42 cellular contexts compared by ENCODE assay signal in genomic region chr5:135081240-135081639, GRCh38. TPM values are rescaled to one million over a fixed set of nuclear protein-coding genes. Genes with fewer than 3 reads are reported as not detected.
"Had no signal": no experiment of that assay in that cellular context is flagged by ENCODE, and none has a peak within 500 bp of the region (broad histone marks: within the 10 kb centered on the region; RNA-seq: fewer than 3 reads in every experiment).

No MANE protein-coding gene starts in this region.

- H3K27ac ChIP-seq: adrenal gland, ascending aorta, body of pancreas, brain microvascular endothelial cell, breast epithelium, cardiac muscle cell had no signal

- DNase-seq: activated effector memory CD4-positive, alpha-beta T cell treated with anti-CD3 and anti-CD28 coated beads, Interleukin-2, amount 50 U/mL, for 16 hours; activated effector memory CD4-positive, alpha-beta T cell treated with Interleukin-2 at 50 U/mL for 16 hours; activated gamma-delta T cell; activated gamma-delta T cell treated with Interleukin-2 at 50 U/mL for 16 hours; activated naive CD4-positive, alpha-beta T cell; activated naive CD4-positive, alpha-beta T cell treated with anti-CD3 and anti-CD28 coated beads for 36 hours; activated naive CD4-positive, alpha-beta T cell treated with anti-CD3 and anti-CD28 coated beads, Interleukin-2, amount 10 ng/mL, durations not matched to agents 7 days and 5 days; activated naive CD4-positive, alpha-beta T cell treated with anti-CD3 and anti-CD28 coated beads, Interleukin-2, amount 50 U/mL, for 16 hours; activated naive CD4-positive, alpha-beta T cell treated with Interleukin-2 at 50 U/mL for 16 hours; activated naive CD8-positive, alpha-beta T cell treated with anti-CD3 and anti-CD28 coated beads for 36 hours; activated naive CD8-positive, alpha-beta T cell treated with anti-CD3 and anti-CD28 coated beads, Interleukin-2, amount 10 ng/mL, durations not matched to agents 7 days and 5 days; activated naive CD8-positive, alpha-beta T cell treated with anti-CD3 and anti-CD28 coated beads, Interleukin-2, amount 50 U/mL, for 24 hours; activated T-cell treated with anti-CD3 and anti-CD28 coated beads, Interleukin-2, amount 50 U/mL, for 1 hour; activated T-cell treated with anti-CD3 and anti-CD28 coated beads, Interleukin-2, amount 50 U/mL, for 24 hours; activated T-cell treated with anti-CD3 and anti-CD28 coated beads, Interleukin-2, amount 50 U/mL, for 4 hours; activated T-cell treated with anti-CD3 and anti-CD28 coated beads, Interleukin-2, amount 50 U/mL, for 48 hours; activated T-cell treated with anti-CD3 and anti-CD28 coated beads, Interleukin-2, amount 50 U/mL, for 72 hours; adrenal gland; amniotic stem cell; amygdala; anterior cingulate cortex; aorta; body of pancreas; brain microvascular endothelial cell; caudate nucleus; central memory CD4-positive, alpha-beta T cell; cerebellar nuclear complex had no signal

- FAIRE-seq: astrocyte, bronchial epithelial cell had no signal

- H3K36me3 ChIP-seq: adrenal gland, ascending aorta, brain microvascular endothelial cell, breast epithelium, cardiac muscle cell had no signal

- H3K9me3 ChIP-seq: adrenal gland, body of pancreas had no signal

- H3K4me1 ChIP-seq: adrenal gland, ascending aorta, body of pancreas, breast epithelium had no signal

- H3K27ac Mint-ChIP-seq: activated naive CD4-positive, alpha-beta T cell treated with anti-CD3 and anti-CD28 coated beads for 36 hours; activated naive CD4-positive, alpha-beta T cell treated with anti-CD3 and anti-CD28 coated beads, Interleukin-2, amount 10 ng/mL, durations not matched to agents 7 days and 5 days; activated naive CD4-positive, alpha-beta T cell treated with anti-CD3 and anti-CD28 coated beads, Interleukin-2, amount 50 U/mL, for 24 hours; activated naive CD4-positive, alpha-beta T cell treated with anti-CD3 and anti-CD28 coated beads, Interleukin-2, amount 50 U/mL, for 72 hours; activated naive CD8-positive, alpha-beta T cell; activated naive CD8-positive, alpha-beta T cell treated with anti-CD3 and anti-CD28 coated beads for 36 hours; activated naive CD8-positive, alpha-beta T cell treated with anti-CD3 and anti-CD28 coated beads, Interleukin-2, amount 10 ng/mL, durations not matched to agents 7 days and 5 days; activated naive CD8-positive, alpha-beta T cell treated with anti-CD3 and anti-CD28 coated beads, Interleukin-2, amount 50 U/mL, for 24 hours; activated T-cell treated with anti-CD3 and anti-CD28 coated beads, Interleukin-2, amount 50 U/mL, for 24 hours; activated T-cell treated with anti-CD3 and anti-CD28 coated beads, Interleukin-2, amount 50 U/mL, for 72 hours; activated T-helper 1 cell treated with anti-CD3 and anti-CD28 coated beads, Interleukin-12 subunit alpha, Interleukin-12 subunit beta, Interleukin-2, Interleukin-4 antibody, amounts not matched to agents 30 ng/mL and 10 ng/mL and 1 ng/mL, durations not matched to agents 14 hours and 24 hours and 36 hours; activated T-helper 17 cell treated with anti-CD3 and anti-CD28 coated beads, Interleukin-2, amount 50 U/mL, for 72 hours; activated T-helper 2 cell treated with anti-CD3 and anti-CD28 coated beads, Interferon-gamma antibody, Interleukin-2, Interleukin-4, amounts not matched to agents 10 μg/mL and 5 μg/mL and 100 μg/mL, durations not matched to agents 14 hours and 24 hours and 36 hours; brain had no signal

- H3K9me3 Mint-ChIP-seq: activated naive CD4-positive, alpha-beta T cell treated with anti-CD3 and anti-CD28 coated beads, Interleukin-2, amount 50 U/mL, for 24 hours had no signal

- H3K36me3 Mint-ChIP-seq: activated naive CD4-positive, alpha-beta T cell treated with anti-CD3 and anti-CD28 coated beads, Interleukin-2, amount 10 ng/mL, durations not matched to agents 7 days and 5 days; activated naive CD4-positive, alpha-beta T cell treated with anti-CD3 and anti-CD28 coated beads, Interleukin-2, amount 50 U/mL, for 24 hours; activated naive CD8-positive, alpha-beta T cell; activated naive CD8-positive, alpha-beta T cell treated with anti-CD3 and anti-CD28 coated beads for 36 hours; activated naive CD8-positive, alpha-beta T cell treated with anti-CD3 and anti-CD28 coated beads, Interleukin-2, amount 10 ng/mL, durations not matched to agents 7 days and 5 days; brain had no signal

- H3K4me1 Mint-ChIP-seq: activated naive CD4-positive, alpha-beta T cell treated with anti-CD3 and anti-CD28 coated beads, Interleukin-2, amount 10 ng/mL, durations not matched to agents 7 days and 5 days; activated naive CD4-positive, alpha-beta T cell treated with anti-CD3 and anti-CD28 coated beads, Interleukin-2, amount 50 U/mL, for 24 hours; activated naive CD8-positive, alpha-beta T cell treated with anti-CD3 and anti-CD28 coated beads for 36 hours; activated naive CD8-positive, alpha-beta T cell treated with anti-CD3 and anti-CD28 coated beads, Interleukin-2, amount 10 ng/mL, durations not matched to agents 7 days and 5 days; activated naive CD8-positive, alpha-beta T cell treated with anti-CD3 and anti-CD28 coated beads, Interleukin-2, amount 50 U/mL, for 24 hours; activated T-helper 17 cell treated with anti-CD3 and anti-CD28 coated beads, Interleukin-2, amount 50 U/mL, for 72 hours; central memory CD8-positive, alpha-beta T cell had no signal

- H3K4me3 Mint-ChIP-seq: activated naive CD4-positive, alpha-beta T cell treated with anti-CD3 and anti-CD28 coated beads for 36 hours; activated naive CD4-positive, alpha-beta T cell treated with anti-CD3 and anti-CD28 coated beads, Interleukin-2, amount 10 ng/mL, durations not matched to agents 7 days and 5 days; activated naive CD4-positive, alpha-beta T cell treated with anti-CD3 and anti-CD28 coated beads, Interleukin-2, amount 50 U/mL, for 24 hours; activated naive CD8-positive, alpha-beta T cell; activated naive CD8-positive, alpha-beta T cell treated with anti-CD3 and anti-CD28 coated beads for 36 hours; activated naive CD8-positive, alpha-beta T cell treated with anti-CD3 and anti-CD28 coated beads, Interleukin-2, amount 10 ng/mL, durations not matched to agents 7 days and 5 days; activated naive CD8-positive, alpha-beta T cell treated with anti-CD3 and anti-CD28 coated beads, Interleukin-2, amount 50 U/mL, for 24 hours; activated T-cell treated with anti-CD3 and anti-CD28 coated beads, Interleukin-2, amount 50 U/mL, for 24 hours; activated T-cell treated with anti-CD3 and anti-CD28 coated beads, Interleukin-2, amount 50 U/mL, for 4 hours; activated T-cell treated with anti-CD3 and anti-CD28 coated beads, Interleukin-2, amount 50 U/mL, for 72 hours; activated T-helper 1 cell treated with anti-CD3 and anti-CD28 coated beads, Interleukin-12 subunit alpha, Interleukin-12 subunit beta, Interleukin-2, Interleukin-4 antibody, amounts not matched to agents 30 ng/mL and 10 ng/mL and 1 ng/mL, durations not matched to agents 14 hours and 24 hours and 36 hours; activated T-helper 17 cell treated with anti-CD3 and anti-CD28 coated beads, Interleukin-2, amount 50 U/mL, for 72 hours; brain; central memory CD8-positive, alpha-beta T cell had no signal

- H3K27me3 ChIP-seq: adrenal gland, ascending aorta, body of pancreas, brain microvascular endothelial cell, breast epithelium had no signal

- H3K27me3 Mint-ChIP-seq: activated naive CD8-positive, alpha-beta T cell had no signal

- H3K4me3 ChIP-seq: adrenal gland, ascending aorta, body of pancreas, breast epithelium, cardiac muscle cell had no signal

- ATAC-seq: activated naive CD4-positive, alpha-beta T cell treated with anti-CD3 and anti-CD28 coated beads, Interleukin-2, amount 50 U/mL, for 72 hours; activated naive CD8-positive, alpha-beta T cell treated with anti-CD3 and anti-CD28 coated beads, Interleukin-2, amount 50 U/mL, for 24 hours; activated T-cell treated with anti-CD3 and anti-CD28 coated beads, Interleukin-2, amount 50 U/mL, for 4 hours; activated T-cell treated with anti-CD3 and anti-CD28 coated beads, Interleukin-2, amount 50 U/mL, for 72 hours; activated T-helper 17 cell treated with anti-CD3 and anti-CD28 coated beads, Interleukin-2, amount 50 U/mL, for 72 hours; body of pancreas had no signal

RNA-seq across cellular contexts. Expression of gene PITX1, which starts 47.2 kb away (rescaled TPM):
- total RNA-seq: activated naive CD8-positive, alpha-beta T cell treated with anti-CD3 and anti-CD28 coated beads for 36 hours; activated naive CD8-positive, alpha-beta T cell treated with anti-CD3 and anti-CD28 coated beads, Interleukin-2, amount 10 ng/mL, durations not matched to agents 7 days and 5 days; activated T-helper 17 cell treated with anti-CD3 and anti-CD28 coated beads, Interleukin-2, amount 50 U/mL, for 72 hours; body of pancreas; cardiac muscle cell; cerebellum; chondrocyte had no signal
